23 cellular contexts compared by ENCODE assay signal in genomic region chr20:46396052-46396451, GRCh38.
"Had no signal": no experiment of that assay in that cellular context is flagged by ENCODE, and none has a peak within 500 bp of the region (broad histone marks: within the 10 kb centered on the region; RNA-seq: fewer than 3 reads in every experiment).

No MANE protein-coding gene starts in this region.

- H3K27me3 Mint-ChIP-seq: activated naive CD8-positive, alpha-beta T cell treated with anti-CD3 and anti-CD28 coated beads, Interleukin-2, amount 50 U/mL, for 24 hours had no signal

- H3K9me3 Mint-ChIP-seq: activated naive CD4-positive, alpha-beta T cell treated with anti-CD3 and anti-CD28 coated beads, Interleukin-2, amount 50 U/mL, for 72 hours; activated naive CD8-positive, alpha-beta T cell treated with anti-CD3 and anti-CD28 coated beads, Interleukin-2, amount 50 U/mL, for 24 hours had no signal

- DNase-seq: activated CD4-positive, alpha-beta T cell treated with anti-CD3 and anti-CD28 coated beads for 4 hours; activated CD4-positive, alpha-beta T cell treated with anti-CD3 and anti-CD28 coated beads, Interleukin-2, amount 50 U/mL, for 4 hours; activated CD8-positive, alpha-beta memory T cell treated with anti-CD3 and anti-CD28 coated beads, Interleukin-2, amount 50 U/mL, for 48 hours; activated CD8-positive, alpha-beta T cell treated with anti-CD3 and anti-CD28 coated beads, Interleukin-2, amount 10 ng/mL, durations not matched to agents 7 days and 5 days; activated effector memory CD4-positive, alpha-beta T cell treated with Interleukin-2 at 50 U/mL for 16 hours; activated naive CD4-positive, alpha-beta T cell treated with Interleukin-2 at 50 U/mL for 16 hours; activated naive CD8-positive, alpha-beta T cell treated with anti-CD3 and anti-CD28 coated beads, Interleukin-2, amount 50 U/mL, for 24 hours; activated T-cell treated with anti-CD3 and anti-CD28 coated beads, Interleukin-2, amount 50 U/mL, for 1 hour; amniotic stem cell; body of pancreas; Kasumi-1; NCI-H1436 treated with DMSO at 0.1 percent for 48 hours; NCI-H187 treated with DMSO at 0.1 percent for 48 hours; NCI-H345; NCI-H510A; NCI-H526 treated with DMSO at 0.1 percent for 48 hours; Right ventricle myocardium superior; RPMI8226; SJCRH30; SK-N-SH had no signal

- H3K27ac Mint-ChIP-seq: activated CD8-positive, alpha-beta T cell treated with anti-CD3 and anti-CD28 coated beads, Interleukin-2, amount 10 ng/mL, durations not matched to agents 7 days and 5 days; activated naive CD4-positive, alpha-beta T cell treated with anti-CD3 and anti-CD28 coated beads, Interleukin-2, amount 50 U/mL, for 72 hours; activated naive CD8-positive, alpha-beta T cell treated with anti-CD3 and anti-CD28 coated beads, Interleukin-2, amount 50 U/mL, for 24 hours had no signal

- ATAC-seq: activated CD4-positive, CD25-positive, alpha-beta regulatory T cell treated with anti-CD3 and anti-CD28 coated beads, Interleukin-2, amount 50 U/mL, for 24 hours; activated CD8-positive, alpha-beta T cell treated with anti-CD3 and anti-CD28 coated beads, Interleukin-2, amount 10 ng/mL, durations not matched to agents 7 days and 5 days; activated naive CD4-positive, alpha-beta T cell treated with anti-CD3 and anti-CD28 coated beads, Interleukin-2, amount 50 U/mL, for 72 hours; activated naive CD8-positive, alpha-beta T cell treated with anti-CD3 and anti-CD28 coated beads, Interleukin-2, amount 50 U/mL, for 24 hours; body of pancreas; K562 had no signal

- H3K4me3 Mint-ChIP-seq: activated CD8-positive, alpha-beta T cell treated with anti-CD3 and anti-CD28 coated beads, Interleukin-2, amount 10 ng/mL, durations not matched to agents 7 days and 5 days; activated naive CD8-positive, alpha-beta T cell treated with anti-CD3 and anti-CD28 coated beads, Interleukin-2, amount 50 U/mL, for 24 hours had no signal
